Comparison of ENCODE assay signal across 8 cellular contexts in the genomic region with DNA sequence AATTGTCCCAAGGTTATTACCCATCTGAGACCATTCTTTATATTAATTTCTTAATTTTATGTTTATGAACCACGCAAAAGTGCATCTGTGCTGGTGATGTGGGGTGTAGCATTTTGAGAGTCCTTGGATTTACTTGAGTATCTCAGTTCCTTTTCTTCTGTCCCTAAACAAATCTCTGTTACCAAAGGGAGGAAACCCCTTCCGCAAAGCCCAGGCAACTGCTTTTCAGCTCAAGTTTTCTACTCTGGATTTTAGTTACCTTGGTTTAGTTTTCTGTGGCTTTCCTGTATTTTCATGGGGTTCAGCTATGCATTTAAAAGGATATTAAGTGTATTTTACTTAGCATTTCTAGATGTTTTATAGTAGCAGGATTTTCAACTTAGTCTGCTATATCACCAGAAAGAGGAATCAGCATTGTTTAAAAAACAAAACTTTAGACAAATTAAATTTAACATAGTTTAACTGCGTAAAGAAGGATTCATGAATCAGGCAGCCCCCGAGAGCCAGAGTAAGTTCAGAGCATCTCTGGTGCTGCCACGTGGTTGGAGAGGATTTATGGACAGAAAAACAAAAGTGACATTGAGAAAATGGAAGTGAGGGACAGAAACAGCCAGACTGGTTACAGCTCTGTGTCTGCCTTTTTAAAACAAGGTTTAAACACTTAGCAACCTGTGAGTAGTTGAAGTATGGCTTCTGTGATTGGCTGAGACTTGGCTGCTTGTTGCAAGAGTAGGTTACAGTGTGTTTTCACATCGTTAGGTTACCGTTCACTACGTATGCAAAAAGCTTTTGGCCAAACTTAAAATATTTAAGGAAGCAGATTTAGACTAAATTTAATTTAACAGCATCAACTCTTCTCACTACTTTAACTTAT. TPM values are rescaled to one million over a fixed set of nuclear protein-coding genes. Genes with fewer than 3 reads are reported as not detected.
DNase-seq lines count a peak whose midpoint lies in the region; ATAC-seq and TF ChIP-seq lines count a peak whose summit lies in the region.

No MANE protein-coding gene starts in this region.

- POLR2A ChIA-PET in activated CD4-positive, alpha-beta T cell treated with anti-CD3 and anti-CD28 coated beads for 36 hours (lab: Charles Lee) = interaction anchor here (0.6 kb wide), 1 partner anchor 445 kb away, joined by 4 read pairs; no protein-coding TSS in a partner anchor

- no peaks in the 10 kb centered on the region for H3K27me3 ChIP-seq in lower lobe of right lung (ENCODE audit: low read depth)

- ATAC-seq in activated CD4-positive, alpha-beta T cell treated with anti-CD3 and anti-CD28 coated beads for 36 hours = peak; percentile 76
- ATAC-seq in GM21737 (IDR thresholded peaks at IDR 0.05; ENCODE audit: unreplicated experiment) (peak; percentile 68), lower lobe of right lung (peak; percentile 85 to 89)

- CTCF ChIA-PET in activated CD4-positive, alpha-beta T cell treated with anti-CD3 and anti-CD28 coated beads for 36 hours (lab: Charles Lee) = interaction anchor here (1.0 to 1.7 kb wide), 2 partner anchors 9 to 10 kb away, joined by 3 to 10 read pairs; a partner anchor contains a TSS

- H3K27ac ChIP-seq in lower lobe of right lung = no peak overlapping the region

- no peaks in the 10 kb centered on the region for H3K36me3 Mint-ChIP-seq in activated CD4-positive, alpha-beta T cell treated with anti-CD3 and anti-CD28 coated beads for 36 hours (ENCODE audit: low read depth)
- H3K36me3 Mint-ChIP-seq in activated T-helper 2 cell treated with anti-CD3 and anti-CD28 coated beads, Interferon-gamma antibody, Interleukin-2, Interleukin-4, amounts not matched to agents 10 μg/mL and 5 μg/mL and 100 μg/mL, durations not matched to agents 14 hours and 24 hours and 36 hours (ENCODE audit: low read depth) = no peaks in the 10 kb centered on the region

- H3K36me3 ChIP-seq in lower lobe of right lung = no peaks in the 10 kb centered on the region

- H3K4me3 Mint-ChIP-seq in activated CD4-positive, alpha-beta T cell treated with anti-CD3 and anti-CD28 coated beads for 36 hours = no peak overlapping the region
- no peak overlapping the region for H3K4me3 Mint-ChIP-seq in activated T-helper 2 cell treated with anti-CD3 and anti-CD28 coated beads, Interferon-gamma antibody, Interleukin-2, Interleukin-4, amounts not matched to agents 10 μg/mL and 5 μg/mL and 100 μg/mL, durations not matched to agents 14 hours and 24 hours and 36 hours (ENCODE audit: low read depth)

- intact Hi-C loops in activated CD4-positive, alpha-beta T cell treated with anti-CD3 and anti-CD28 coated beads for 36 hours (cut with DNase I, micrococcal nuclease) = no loop called here
- intact Hi-C loops in activated T-helper 2 cell treated with anti-CD3 and anti-CD28 coated beads, Interferon-gamma antibody, Interleukin-2, Interleukin-4, amounts not matched to agents 10 μg/mL and 5 μg/mL and 100 μg/mL, durations not matched to agents 14 hours and 24 hours and 36 hours (cut with micrococcal nuclease) = no loop called here
- intact Hi-C loops in lower lobe of right lung (cut with DNase I) = no loop called here

- no peak overlapping the region for H3K27ac Mint-ChIP-seq in activated CD4-positive, alpha-beta T cell treated with anti-CD3 and anti-CD28 coated beads for 36 hours
- no peak overlapping the region for H3K27ac Mint-ChIP-seq in activated T-helper 2 cell treated with anti-CD3 and anti-CD28 coated beads, Interferon-gamma antibody, Interleukin-2, Interleukin-4, amounts not matched to agents 10 μg/mL and 5 μg/mL and 100 μg/mL, durations not matched to agents 14 hours and 24 hours and 36 hours

- H3K4me1 Mint-ChIP-seq in activated CD4-positive, alpha-beta T cell treated with anti-CD3 and anti-CD28 coated beads for 36 hours = peaks cover 22% of the 10 kb centered on the region
- H3K4me1 Mint-ChIP-seq in activated T-helper 2 cell treated with anti-CD3 and anti-CD28 coated beads, Interferon-gamma antibody, Interleukin-2, Interleukin-4, amounts not matched to agents 10 μg/mL and 5 μg/mL and 100 μg/mL, durations not matched to agents 14 hours and 24 hours and 36 hours (ENCODE audit: low read depth) = peaks cover 23% of the 10 kb centered on the region

- no peak for TF ChIP-seq CTCF in lower lobe of right lung (IDR thresholded peaks at IDR 0.05)

- DNase-seq in activated CD4-positive, alpha-beta T cell treated with anti-CD3 and anti-CD28 coated beads for 36 hours = peak; percentile 29
- DNase-seq in activated CD4-positive, alpha-beta T cell treated with anti-CD3 and anti-CD28 coated beads for 48 hours = no peak
- DNase-seq in Kasumi-1 (lab: John Stamatoyannopoulos, UW) = peak; percentile 69 to 70
- peak; percentile 16 for DNase-seq in activated T-helper 2 cell treated with anti-CD3 and anti-CD28 coated beads, Interferon-gamma antibody, Interleukin-2, Interleukin-4, amounts not matched to agents 10 μg/mL and 5 μg/mL and 100 μg/mL, durations not matched to agents 14 hours and 24 hours and 36 hours (ENCODE audit: low spot score)
- no peak for DNase-seq in lower lobe of right lung
- no peak for DNase-seq in foreskin melanocyte
- no peak for DNase-seq in iPS-NIHi11 (ENCODE audit: low spot score)

- H3K9me3 ChIP-seq in lower lobe of right lung = no peaks in the 10 kb centered on the region

- peaks cover 12% of the 10 kb centered on the region for H3K4me1 ChIP-seq in lower lobe of right lung

- H3K9me3 Mint-ChIP-seq in activated CD4-positive, alpha-beta T cell treated with anti-CD3 and anti-CD28 coated beads for 36 hours (ENCODE audit: low read depth) = no peaks in the 10 kb centered on the region
- no peaks in the 10 kb centered on the region for H3K9me3 Mint-ChIP-seq in activated T-helper 2 cell treated with anti-CD3 and anti-CD28 coated beads, Interferon-gamma antibody, Interleukin-2, Interleukin-4, amounts not matched to agents 10 μg/mL and 5 μg/mL and 100 μg/mL, durations not matched to agents 14 hours and 24 hours and 36 hours

- peaks cover 27% of the 10 kb centered on the region for H3K27me3 Mint-ChIP-seq in activated CD4-positive, alpha-beta T cell treated with anti-CD3 and anti-CD28 coated beads for 36 hours
- peaks cover 24% of the 10 kb centered on the region for H3K27me3 Mint-ChIP-seq in activated T-helper 2 cell treated with anti-CD3 and anti-CD28 coated beads, Interferon-gamma antibody, Interleukin-2, Interleukin-4, amounts not matched to agents 10 μg/mL and 5 μg/mL and 100 μg/mL, durations not matched to agents 14 hours and 24 hours and 36 hours (ENCODE audit: low read depth)

- H3K4me3 ChIP-seq in lower lobe of right lung = no peak overlapping the region

RNA-seq across cellular contexts. Expression of a gene that starts 9.6 kb away (rescaled TPM):
- 10 to 100 TPM; 11.7 to 14.4 TPM for total RNA-seq in activated CD4-positive, alpha-beta T cell treated with anti-CD3 and anti-CD28 coated beads for 36 hours
- total RNA-seq in activated T-helper 2 cell treated with anti-CD3 and anti-CD28 coated beads, Interferon-gamma antibody, Interleukin-2, Interleukin-4, amounts not matched to agents 10 μg/mL and 5 μg/mL and 100 μg/mL, durations not matched to agents 14 hours and 24 hours and 36 hours = 2.3 and 3.5 TPM in 2 replicates
- 19.5 TPM for total RNA-seq in lower lobe of right lung

RNA-seq across cellular contexts. Expression of a gene that starts 20.4 kb away (rescaled TPM):
- total RNA-seq in activated CD4-positive, alpha-beta T cell treated with anti-CD3 and anti-CD28 coated beads for 36 hours = 1 to 10 TPM; 7.1 to 8.1 TPM
- total RNA-seq in activated T-helper 2 cell treated with anti-CD3 and anti-CD28 coated beads, Interferon-gamma antibody, Interleukin-2, Interleukin-4, amounts not matched to agents 10 μg/mL and 5 μg/mL and 100 μg/mL, durations not matched to agents 14 hours and 24 hours and 36 hours = 4.2 and 4.9 TPM in 2 replicates
- 41.3 TPM for total RNA-seq in lower lobe of right lung

Comparison
In these comparisons a context has a peak if more than half of its experiments do, and no peak if none do; other contexts are left out.
1. DNase-seq: peak in activated CD4-positive, alpha-beta T cell treated with anti-CD3 and anti-CD28 coated beads for 36 hours (single experiment), Kasumi-1 (2 of 2) and activated T-helper 2 cell treated with anti-CD3 and anti-CD28 coated beads, Interferon-gamma antibody, Interleukin-2, Interleukin-4, amounts not matched to agents 10 μg/mL and 5 μg/mL and 100 μg/mL, durations not matched to agents 14 hours and 24 hours and 36 hours (single experiment); none in activated CD4-positive, alpha-beta T cell treated with anti-CD3 and anti-CD28 coated beads for 48 hours (single experiment), lower lobe of right lung (single experiment), foreskin melanocyte (single experiment) and iPS-NIHi11 (single experiment).
2. Peak in every context shown above with its lines, with median percentiles within 50 percentile points of each other: ATAC-seq.